11 cellular contexts compared by ENCODE assay signal in genomic region chr2:8421658-8422499, GRCh38.
DNase-seq lines count a peak whose midpoint lies in the region; ATAC-seq and TF ChIP-seq lines count a peak whose summit lies in the region.
"Had no signal": no experiment of that assay in that cellular context is flagged by ENCODE, and none has a peak within 500 bp of the region (broad histone marks: within the 10 kb centered on the region; RNA-seq: fewer than 3 reads in every experiment).

No MANE protein-coding gene starts in this region.

- no peak for TF ChIP-seq CTCF in esophagus muscularis mucosa (IDR thresholded peaks at IDR 0.05)

- WGBS in esophagus muscularis mucosa = 82% methylated on average over 11 of the region's 12 CpGs

- no peak for TF ChIP-seq EP300 in esophagus muscularis mucosa (IDR thresholded peaks at IDR 0.05)

- H3K4me1 ChIP-seq in esophagus muscularis mucosa = peaks cover 0 to 8% (median 2%) of the 10 kb centered on the region in 4 donors

- H3K4me3 ChIP-seq in esophagus muscularis mucosa = no peak overlapping the region

- intact Hi-C loops in esophagus muscularis mucosa (cut with DNase I) = no loop called here

- H3K9me3 ChIP-seq in esophagus muscularis mucosa = no peaks in the 10 kb centered on the region

- H3K27ac ChIP-seq in esophagus muscularis mucosa (replicated peaks in 1 of 4) = no peak overlapping the region

- H3K27me3 ChIP-seq in esophagus muscularis mucosa = no peaks in the 10 kb centered on the region

- DNase-seq in germinal center (ENCODE audit: low spot score) = peak; percentile 11
- no peak for DNase-seq in amygdala (lab: John Stamatoyannopoulos, UW)
- no peak for DNase-seq in inferior parietal cortex (ENCODE audit: extremely low spot score)
- no peak for DNase-seq in esophagus muscularis mucosa (ENCODE audit: extremely low spot score)
- no peak for DNase-seq in NCI-H1092 treated with DMSO at 0.1 percent for 48 hours (lab: John Stamatoyannopoulos, UW)
- DNase-seq: dermis blood vessel endothelial cell; naive thymus-derived CD4-positive, alpha-beta T cell; NCI-H2081 treated with DMSO at 0.1 percent for 48 hours had no signal

- ATAC-seq in GM18858 (IDR thresholded peaks at IDR 0.05; ENCODE audit: unreplicated experiment) (peak; percentile 73), GM21529 (IDR thresholded peaks at IDR 0.05; ENCODE audit: unreplicated experiment) (peak; percentile 97), HG03378 (IDR thresholded peaks at IDR 0.05; ENCODE audit: unreplicated experiment) (peak; percentile 77)
- ATAC-seq: naive thymus-derived CD4-positive, alpha-beta T cell had no signal

- no peak for TF ChIP-seq POLR2A in esophagus muscularis mucosa (IDR thresholded peaks at IDR 0.05; ENCODE audit: low read depth)

- H3K36me3 ChIP-seq in esophagus muscularis mucosa = no peaks in the 10 kb centered on the region
